ENCODE assay signal across 1 cellular context in the genomic region with DNA sequence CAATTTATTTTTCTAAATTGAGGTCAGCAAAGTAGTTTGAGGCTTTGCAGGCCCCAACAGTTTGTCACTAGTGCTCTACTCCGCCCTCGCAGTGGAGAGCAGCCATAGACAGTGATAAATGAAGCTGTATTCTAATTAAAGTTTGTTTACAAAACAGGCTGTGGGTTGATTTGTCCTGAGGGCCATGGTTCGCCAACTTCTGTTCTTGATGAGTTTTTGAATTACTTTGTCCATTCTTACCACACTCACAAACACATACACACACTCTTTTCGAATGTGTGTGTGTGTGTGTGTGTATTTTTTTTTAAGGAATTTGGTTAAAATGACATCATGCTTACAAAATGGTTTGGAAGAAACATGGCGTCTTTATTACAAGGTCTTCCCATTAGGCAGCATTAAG.
A peak's percentile ranks its signal among the peaks of the same experiment; 100 is the strongest.
TF ChIP-seq lines count a peak whose summit lies in the region.

No MANE protein-coding gene starts in this region.

TF ChIP-seq in K562, 482 proteins besides CTCF, POLR2A, EP300 and RAD21:
- peak; percentile 65; the same call in 1 of the 2 replicates for TF ChIP-seq ATF7 (IDR thresholded peaks at IDR 0.05)
- TF ChIP-seq ZBTB7A (IDR thresholded peaks at IDR 0.05; ENCODE audit: borderline replicate concordance, control insufficient read depth, low read depth, low read length), result no peak
- TF ChIP-seq, protein P1, sequence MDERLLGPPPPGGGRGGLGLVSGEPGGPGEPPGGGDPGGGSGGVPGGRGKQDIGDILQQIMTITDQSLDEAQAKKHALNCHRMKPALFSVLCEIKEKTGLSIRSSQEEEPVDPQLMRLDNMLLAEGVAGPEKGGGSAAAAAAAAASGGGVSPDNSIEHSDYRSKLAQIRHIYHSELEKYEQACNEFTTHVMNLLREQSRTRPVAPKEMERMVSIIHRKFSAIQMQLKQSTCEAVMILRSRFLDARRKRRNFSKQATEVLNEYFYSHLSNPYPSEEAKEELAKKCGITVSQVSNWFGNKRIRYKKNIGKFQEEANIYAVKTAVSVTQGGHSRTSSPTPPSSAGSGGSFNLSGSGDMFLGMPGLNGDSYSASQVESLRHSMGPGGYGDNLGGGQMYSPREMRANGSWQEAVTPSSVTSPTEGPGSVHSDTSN (CRISPR knock-in tag; IDR thresholded peaks at IDR 0.05; ENCODE audit: low read depth), result no peak
- TF ChIP-seq, protein P1 (tag; conservative IDR thresholded peaks at IDR 0.05; ENCODE audit: low read depth), result peak; percentile 84
- TF ChIP-seq, protein P2, sequence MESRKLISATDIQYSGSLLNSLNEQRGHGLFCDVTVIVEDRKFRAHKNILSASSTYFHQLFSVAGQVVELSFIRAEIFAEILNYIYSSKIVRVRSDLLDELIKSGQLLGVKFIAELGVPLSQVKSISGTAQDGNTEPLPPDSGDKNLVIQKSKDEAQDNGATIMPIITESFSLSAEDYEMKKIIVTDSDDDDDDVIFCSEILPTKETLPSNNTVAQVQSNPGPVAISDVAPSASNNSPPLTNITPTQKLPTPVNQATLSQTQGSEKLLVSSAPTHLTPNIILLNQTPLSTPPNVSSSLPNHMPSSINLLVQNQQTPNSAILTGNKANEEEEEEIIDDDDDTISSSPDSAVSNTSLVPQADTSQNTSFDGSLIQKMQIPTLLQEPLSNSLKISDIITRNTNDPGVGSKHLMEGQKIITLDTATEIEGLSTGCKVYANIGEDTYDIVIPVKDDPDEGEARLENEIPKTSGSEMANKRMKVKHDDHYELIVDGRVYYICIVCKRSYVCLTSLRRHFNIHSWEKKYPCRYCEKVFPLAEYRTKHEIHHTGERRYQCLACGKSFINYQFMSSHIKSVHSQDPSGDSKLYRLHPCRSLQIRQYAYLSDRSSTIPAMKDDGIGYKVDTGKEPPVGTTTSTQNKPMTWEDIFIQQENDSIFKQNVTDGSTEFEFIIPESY (CRISPR knock-in tag; IDR thresholded peaks at IDR 0.05), result no peak
- peak; percentile 41; the same call in 1 of the 2 replicates for TF ChIP-seq ZNF384 (IDR thresholded peaks at IDR 0.05; ENCODE audit: low read depth, low read length)
- TF ChIP-seq, protein P3, sequence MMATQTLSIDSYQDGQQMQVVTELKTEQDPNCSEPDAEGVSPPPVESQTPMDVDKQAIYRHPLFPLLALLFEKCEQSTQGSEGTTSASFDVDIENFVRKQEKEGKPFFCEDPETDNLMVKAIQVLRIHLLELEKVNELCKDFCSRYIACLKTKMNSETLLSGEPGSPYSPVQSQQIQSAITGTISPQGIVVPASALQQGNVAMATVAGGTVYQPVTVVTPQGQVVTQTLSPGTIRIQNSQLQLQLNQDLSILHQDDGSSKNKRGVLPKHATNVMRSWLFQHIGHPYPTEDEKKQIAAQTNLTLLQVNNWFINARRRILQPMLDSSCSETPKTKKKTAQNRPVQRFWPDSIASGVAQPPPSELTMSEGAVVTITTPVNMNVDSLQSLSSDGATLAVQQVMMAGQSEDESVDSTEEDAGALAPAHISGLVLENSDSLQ (IDR thresholded peaks at IDR 0.05), result peak; percentile 83
- no peak for TF ChIP-seq HNRNPH1 (optimal IDR thresholded peaks at IDR 0.05; ENCODE audit: low read depth, low read length)
- TF ChIP-seq, protein P4, sequence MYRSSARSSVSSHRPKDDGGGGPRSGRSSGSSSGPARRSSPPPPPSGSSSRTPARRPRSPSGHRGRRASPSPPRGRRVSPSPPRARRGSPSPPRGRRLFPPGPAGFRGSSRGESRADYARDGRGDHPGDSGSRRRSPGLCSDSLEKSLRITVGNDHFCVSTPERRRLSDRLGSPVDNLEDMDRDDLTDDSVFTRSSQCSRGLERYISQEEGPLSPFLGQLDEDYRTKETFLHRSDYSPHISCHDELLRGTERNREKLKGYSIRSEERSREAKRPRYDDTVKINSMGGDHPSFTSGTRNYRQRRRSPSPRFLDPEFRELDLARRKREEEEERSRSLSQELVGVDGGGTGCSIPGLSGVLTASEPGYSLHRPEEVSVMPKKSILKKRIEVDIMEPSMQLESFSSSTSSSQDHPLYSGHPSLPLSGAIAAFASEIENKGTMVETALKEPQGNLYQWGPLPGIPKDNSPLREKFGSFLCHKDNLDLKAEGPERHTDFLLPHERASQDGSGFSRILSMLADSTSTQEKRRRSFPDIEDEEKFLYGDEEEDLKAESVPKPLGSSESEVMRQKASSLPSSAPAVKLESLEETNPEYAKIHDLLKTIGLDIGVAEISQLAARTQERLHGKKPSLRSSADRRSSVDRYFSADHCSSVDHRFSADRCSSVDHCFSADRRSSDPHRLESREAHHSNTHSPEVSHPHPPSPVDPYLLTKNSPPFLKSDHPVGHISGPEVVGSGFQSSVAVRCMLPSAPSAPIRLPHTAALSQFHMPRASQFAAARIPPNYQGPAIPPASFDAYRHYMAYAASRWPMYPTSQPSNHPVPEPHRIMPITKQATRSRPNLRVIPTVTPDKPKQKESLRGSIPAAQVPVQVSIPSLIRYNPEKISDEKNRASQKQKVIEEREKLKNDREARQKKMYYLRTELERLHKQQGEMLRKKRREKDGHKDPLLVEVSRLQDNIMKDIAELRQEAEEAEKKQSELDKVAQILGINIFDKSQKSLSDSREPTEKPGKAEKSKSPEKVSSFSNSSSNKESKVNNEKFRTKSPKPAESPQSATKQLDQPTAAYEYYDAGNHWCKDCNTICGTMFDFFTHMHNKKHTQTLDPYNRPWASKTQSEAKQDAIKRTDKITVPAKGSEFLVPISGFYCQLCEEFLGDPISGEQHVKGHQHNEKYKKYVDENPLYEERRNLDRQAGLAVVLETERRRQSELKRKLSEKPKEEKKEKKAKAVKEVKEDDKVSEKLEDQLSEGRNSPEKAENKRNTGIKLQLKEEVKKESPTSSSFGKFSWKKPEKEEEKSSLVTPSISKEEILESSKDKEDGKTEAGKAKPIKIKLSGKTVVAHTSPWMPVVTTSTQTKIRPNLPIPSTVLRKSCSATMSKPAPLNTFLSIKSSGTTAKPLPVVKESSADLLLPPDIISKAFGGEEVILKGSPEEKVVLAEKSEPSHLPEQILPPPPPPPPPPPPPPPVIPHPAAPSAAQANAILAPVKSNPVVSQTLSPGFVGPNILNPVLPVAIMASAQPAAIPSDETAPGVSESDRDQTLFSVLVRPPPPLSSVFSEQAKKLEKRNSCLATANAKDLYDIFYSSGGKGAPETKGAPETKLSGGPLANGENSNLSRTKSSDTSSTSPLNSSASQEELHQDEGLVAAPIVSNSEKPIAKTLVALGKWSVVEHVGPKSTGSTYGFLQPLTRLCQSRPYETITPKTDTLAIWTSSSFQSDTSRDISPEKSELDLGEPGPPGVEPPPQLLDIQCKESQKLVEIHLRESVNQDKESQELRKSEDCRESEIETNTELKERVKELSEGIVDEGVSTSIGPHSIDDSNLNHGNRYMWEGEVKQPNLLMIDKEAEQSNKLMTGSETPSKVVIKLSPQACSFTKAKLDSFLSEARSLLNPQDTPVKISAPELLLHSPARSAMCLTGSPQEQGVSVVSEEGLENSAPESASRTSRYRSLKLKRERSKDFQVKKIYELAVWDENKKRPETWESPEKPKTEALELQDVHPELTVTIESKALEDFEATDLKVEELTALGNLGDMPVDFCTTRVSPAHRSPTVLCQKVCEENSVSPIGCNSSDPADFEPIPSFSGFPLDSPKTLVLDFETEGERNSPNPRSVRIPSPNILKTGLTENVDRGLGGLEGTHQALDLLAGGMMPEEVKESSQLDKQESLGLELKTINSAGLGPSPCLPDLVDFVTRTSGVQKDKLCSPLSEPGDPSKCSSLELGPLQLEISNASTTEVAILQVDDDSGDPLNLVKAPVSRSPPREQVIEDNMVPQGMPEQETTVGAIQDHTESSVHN (IDR thresholded peaks at IDR 0.05; ENCODE audit: borderline replicate concordance in 1 of 2, low read depth in 1 of 2), result no peak
- TF ChIP-seq, protein P5, sequence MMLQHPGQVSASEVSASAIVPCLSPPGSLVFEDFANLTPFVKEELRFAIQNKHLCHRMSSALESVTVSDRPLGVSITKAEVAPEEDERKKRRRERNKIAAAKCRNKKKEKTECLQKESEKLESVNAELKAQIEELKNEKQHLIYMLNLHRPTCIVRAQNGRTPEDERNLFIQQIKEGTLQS (IDR thresholded peaks at IDR 0.05), result peak; percentile 53
- TF ChIP-seq, protein P5 (CRISPR knock-in tag; conservative IDR thresholded peaks at IDR 0.05), result no peak
- no peak for TF ChIP-seq HNRNPLL (IDR thresholded peaks at IDR 0.05; ENCODE audit: low read depth, low read length, poor library complexity, severe bottlenecking)
- TF ChIP-seq, protein P6, sequence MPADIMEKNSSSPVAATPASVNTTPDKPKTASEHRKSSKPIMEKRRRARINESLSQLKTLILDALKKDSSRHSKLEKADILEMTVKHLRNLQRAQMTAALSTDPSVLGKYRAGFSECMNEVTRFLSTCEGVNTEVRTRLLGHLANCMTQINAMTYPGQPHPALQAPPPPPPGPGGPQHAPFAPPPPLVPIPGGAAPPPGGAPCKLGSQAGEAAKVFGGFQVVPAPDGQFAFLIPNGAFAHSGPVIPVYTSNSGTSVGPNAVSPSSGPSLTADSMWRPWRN (IDR thresholded peaks at IDR 0.05; ENCODE audit: low read depth), result no peak
- no peak for TF ChIP-seq JUND (IDR thresholded peaks at IDR 0.05; ENCODE audit: borderline replicate concordance, low read depth, low read length)
- peak; percentile 60; the same call in 2 of the 3 replicates for TF ChIP-seq JUND (tag; IDR thresholded peaks at IDR 0.05; ENCODE audit: borderline replicate concordance, low read depth, low read length)
- TF ChIP-seq MEIS2 (IDR thresholded peaks at IDR 0.05; ENCODE audit: partially characterized antibody), result peak; percentile 78
- no peak for TF ChIP-seq L3MBTL2 (IDR thresholded peaks at IDR 0.05)
- no peak for TF ChIP-seq NEUROD1 (IDR thresholded peaks at IDR 0.05; ENCODE audit: borderline replicate concordance, low read depth, low read length, partially characterized antibody)
- TF ChIP-seq NR2C1 (IDR thresholded peaks at IDR 0.05), result no peak
- no peak for TF ChIP-seq NR2C1 (tag; IDR thresholded peaks at IDR 0.05)
